Comparison of ENCODE assay signal across 8 cellular contexts in genomic region chr11:36431429-36432092, GRCh38.
DNase-seq lines count a peak whose midpoint lies in the region; ATAC-seq and TF ChIP-seq lines count a peak whose summit lies in the region.

No MANE protein-coding gene starts in this region.

- ATAC-seq in sciatic nerve (peak; percentile 76), GM19467 (IDR thresholded peaks at IDR 0.05; ENCODE audit: unreplicated experiment) (no peak), GM21528 (IDR thresholded peaks at IDR 0.05; ENCODE audit: low FRiP score, unreplicated experiment) (no peak)

- peaks cover 7% of the 10 kb centered on the region for H3K4me1 Mint-ChIP-seq in activated naive CD4-positive, alpha-beta T cell treated with anti-CD3 and anti-CD28 coated beads for 36 hours (ENCODE audit: low read depth)
- no peaks in the 10 kb centered on the region for H3K4me1 Mint-ChIP-seq in T-helper 2 cell treated with Interferon-gamma antibody and Interleukin-4, amounts not matched to agents 5 μg/mL and 100 μg/mL, for 36 hours (ENCODE audit: low read depth)

- H3K4me3 Mint-ChIP-seq in activated naive CD4-positive, alpha-beta T cell treated with anti-CD3 and anti-CD28 coated beads for 36 hours = no peak overlapping the region
- H3K4me3 Mint-ChIP-seq in T-helper 2 cell treated with Interferon-gamma antibody and Interleukin-4, amounts not matched to agents 5 μg/mL and 100 μg/mL, for 36 hours = no peak overlapping the region

- no peaks in the 10 kb centered on the region for H3K36me3 Mint-ChIP-seq in activated naive CD4-positive, alpha-beta T cell treated with anti-CD3 and anti-CD28 coated beads for 36 hours (ENCODE audit: low read depth)
- peaks cover 2% of the 10 kb centered on the region for H3K36me3 Mint-ChIP-seq in T-helper 2 cell treated with Interferon-gamma antibody and Interleukin-4, amounts not matched to agents 5 μg/mL and 100 μg/mL, for 36 hours (ENCODE audit: low read depth)

- no peak overlapping the region for H3K4me3 ChIP-seq in foreskin fibroblast (ENCODE audit: low read depth in 1 of 2, low read length in 2 of 2)

- DNase-seq in activated naive CD4-positive, alpha-beta T cell treated with anti-CD3 and anti-CD28 coated beads for 36 hours = peak; percentile 52
- DNase-seq in activated naive CD4-positive, alpha-beta T cell (lab: John Stamatoyannopoulos, UW) = no peak
- peak; percentile 71 for DNase-seq in T-helper 2 cell treated with Interferon-gamma antibody and Interleukin-4, amounts not matched to agents 5 μg/mL and 100 μg/mL, for 36 hours (ENCODE audit: low spot score)
- peak; percentile 94 to 96 for DNase-seq in foreskin fibroblast
- no peak for DNase-seq in sciatic nerve (ENCODE audit: low spot score)
- no peak for DNase-seq in cortex of kidney (lab: John Stamatoyannopoulos, UW)

- CTCF ChIA-PET in activated naive CD4-positive, alpha-beta T cell treated with anti-CD3 and anti-CD28 coated beads for 36 hours (lab: Charles Lee) = interaction anchor here (0.5 kb wide), 1 partner anchor 40 kb away, joined by 4 read pairs; no protein-coding TSS in a partner anchor

- H3K27ac Mint-ChIP-seq in activated naive CD4-positive, alpha-beta T cell treated with anti-CD3 and anti-CD28 coated beads for 36 hours = no peak overlapping the region
- H3K27ac Mint-ChIP-seq in T-helper 2 cell treated with Interferon-gamma antibody and Interleukin-4, amounts not matched to agents 5 μg/mL and 100 μg/mL, for 36 hours = no peak overlapping the region

- H3K27me3 Mint-ChIP-seq in activated naive CD4-positive, alpha-beta T cell treated with anti-CD3 and anti-CD28 coated beads for 36 hours (ENCODE audit: low read depth) = peaks cover 8% of the 10 kb centered on the region
- peaks cover 3% of the 10 kb centered on the region for H3K27me3 Mint-ChIP-seq in T-helper 2 cell treated with Interferon-gamma antibody and Interleukin-4, amounts not matched to agents 5 μg/mL and 100 μg/mL, for 36 hours (ENCODE audit: low read depth)

- TF ChIP-seq CTCF in foreskin fibroblast (IDR thresholded peaks at IDR 0.05; ENCODE audit: low read depth, low read length) = peak; percentile 26

- H3K9me3 Mint-ChIP-seq in activated naive CD4-positive, alpha-beta T cell treated with anti-CD3 and anti-CD28 coated beads for 36 hours = no peaks in the 10 kb centered on the region
- H3K9me3 Mint-ChIP-seq in T-helper 2 cell treated with Interferon-gamma antibody and Interleukin-4, amounts not matched to agents 5 μg/mL and 100 μg/mL, for 36 hours = no peaks in the 10 kb centered on the region

- intact Hi-C loops in activated naive CD4-positive, alpha-beta T cell treated with anti-CD3 and anti-CD28 coated beads for 36 hours (cut with micrococcal nuclease) = no loop called here
- intact Hi-C loops in sciatic nerve (cut with DNase I) = no loop called here

Comparison
In these comparisons a context has a peak if more than half of its experiments do, and no peak if none do; other contexts are left out.
1. DNase-seq: peak in activated naive CD4-positive, alpha-beta T cell treated with anti-CD3 and anti-CD28 coated beads for 36 hours (single experiment), T-helper 2 cell treated with Interferon-gamma antibody and Interleukin-4, amounts not matched to agents 5 μg/mL and 100 μg/mL, for 36 hours (single experiment) and foreskin fibroblast (2 of 2); none in activated naive CD4-positive, alpha-beta T cell (0 of 4), sciatic nerve (single experiment) and cortex of kidney (single experiment).